Comparison of ENCODE assay signal across 14 cellular contexts in genomic region chr5:62585306-62585705, GRCh38.
"Had no signal": no experiment of that assay in that cellular context is flagged by ENCODE, and none has a peak within 500 bp of the region (broad histone marks: within the 10 kb centered on the region; RNA-seq: fewer than 3 reads in every experiment).

No MANE protein-coding gene starts in this region.

- H3K4me1 Mint-ChIP-seq: stimulated activated memory B cell treated with anti-CD40 and anti-IgM and Interleukin-4, amounts not matched to agents 10 μg/mL and 1 μg/mL and 100 μg/mL, for 72 hours had no signal

- H3K4me3 Mint-ChIP-seq: activated naive CD4-positive, alpha-beta T cell treated with anti-CD3 and anti-CD28 coated beads, Interleukin-2, amount 50 U/mL, for 24 hours; stimulated activated memory B cell treated with anti-CD40 and anti-IgM and Interleukin-4, amounts not matched to agents 10 μg/mL and 1 μg/mL and 100 μg/mL, for 72 hours had no signal

- DNase-seq: activated CD4-positive, alpha-beta T cell treated with anti-CD3 and anti-CD28 coated beads for 1 hour; activated CD4-positive, alpha-beta T cell treated with anti-CD3 and anti-CD28 coated beads, Interleukin-2, amount 50 U/mL, for 48 hours; activated effector memory CD4-positive, alpha-beta T cell treated with Interleukin-2 at 50 U/mL for 16 hours; anterior cingulate cortex; heart left ventricle; mesenchymal stem cell; posterior cingulate gyrus; small intestine; tibial artery; uterus had no signal

- H3K4me1 ChIP-seq: right atrium auricular region, tibial artery, uterus had no signal

- H3K4me3 ChIP-seq: heart left ventricle, right atrium auricular region, tibial artery, uterus had no signal

- H3K27me3 ChIP-seq: heart left ventricle, right atrium auricular region, tibial artery, uterus had no signal

- H3K27me3 Mint-ChIP-seq: activated naive CD4-positive, alpha-beta T cell treated with anti-CD3 and anti-CD28 coated beads, Interleukin-2, amount 50 U/mL, for 24 hours; stimulated activated memory B cell treated with anti-CD40 and anti-IgM and Interleukin-4, amounts not matched to agents 10 μg/mL and 1 μg/mL and 100 μg/mL, for 72 hours had no signal

- H3K27ac ChIP-seq: heart left ventricle, right atrium auricular region, tibial artery, uterus had no signal

- H3K9me3 ChIP-seq: heart left ventricle, right atrium auricular region, tibial artery, uterus had no signal

- H3K9me3 Mint-ChIP-seq: activated naive CD4-positive, alpha-beta T cell treated with anti-CD3 and anti-CD28 coated beads, Interleukin-2, amount 50 U/mL, for 24 hours had no signal

- ATAC-seq: heart left ventricle; left lobe of liver; stimulated activated memory B cell treated with anti-CD40 and anti-IgM and Interleukin-4, amounts not matched to agents 10 μg/mL and 1 μg/mL and 100 μg/mL, for 72 hours had no signal

- H3K27ac Mint-ChIP-seq: activated naive CD4-positive, alpha-beta T cell treated with anti-CD3 and anti-CD28 coated beads, Interleukin-2, amount 50 U/mL, for 24 hours; stimulated activated memory B cell treated with anti-CD40 and anti-IgM and Interleukin-4, amounts not matched to agents 10 μg/mL and 1 μg/mL and 100 μg/mL, for 72 hours had no signal

- H3K36me3 ChIP-seq: right atrium auricular region, uterus had no signal
